ENCODE assay signal across 8 cellular contexts in genomic region chr14:73457050-73457934, GRCh38. TPM values are rescaled to one million over a fixed set of nuclear protein-coding genes. Genes with fewer than 3 reads are reported as not detected.
A peak's percentile ranks its signal among the peaks of the same experiment; 100 is the strongest.
DNase-seq lines count a peak whose midpoint lies in the region; ATAC-seq and TF ChIP-seq lines count a peak whose summit lies in the region.

No MANE protein-coding gene starts in this region.

- H3K27ac ChIP-seq in RWPE2 (ENCODE audit: poor library complexity, severe bottlenecking) (peak overlapping the region; percentile 66), spleen (peak overlapping the region; percentile 76 to 98 (median 93))

- 1 to 3% (median 1%) methylated on average over 25 of the region's 25 CpGs for WGBS in spleen, 5 donors

- intact Hi-C loops in MCF 10A (cut with micrococcal nuclease) (no loop called here), spleen (cut with DNase I; ENCODE audit: low total_unique reads) (no loop called here)

- H3K4me3 Mint-ChIP-seq in MCF 10A (ENCODE audit: unreplicated experiment), result peak overlapping the region; percentile 75

- no peaks in the 10 kb centered on the region for H3K27me3 Mint-ChIP-seq in MCF 10A (ENCODE audit: insufficient read depth, unreplicated experiment)

- H3K4me3 ChIP-seq in RWPE2 (ENCODE audit: severe bottlenecking), result peak overlapping the region; percentile 70
- peak overlapping the region; percentile 68 to 98 (median 94) for H3K4me3 ChIP-seq in spleen

- no TSS peak for BruUV-seq in MCF 10A (replicated peaks; lab: Mats Ljungman, UMichigan)

- H3K36me3 ChIP-seq in RWPE2 (ENCODE audit: low read depth) (no peaks in the 10 kb centered on the region), spleen (no peaks in the 10 kb centered on the region)

- peaks cover 31% of the 10 kb centered on the region for H3K4me1 Mint-ChIP-seq in MCF 10A (ENCODE audit: insufficient read depth, unreplicated experiment)

- H3K9me3 ChIP-seq in RWPE2 (ENCODE audit: severe bottlenecking) (no peaks in the 10 kb centered on the region), spleen (no peaks in the 10 kb centered on the region)

- TF ChIP-seq CTCF in RWPE2 (IDR thresholded peaks at IDR 0.05; ENCODE audit: poor library complexity, severe bottlenecking) (no peak), MCF 10A (IDR thresholded peaks at IDR 0.05; ENCODE audit: unreplicated experiment) (no peak), spleen (IDR thresholded peaks at IDR 0.05 in 8 of 11, conservative IDR thresholded peaks at IDR 0.05 in 3 of 11) (no peak)

- POLR2A ChIA-PET in MCF 10A (lab: Yijun Ruan, JAX), result interaction anchor here (0.8 to 2.7 kb wide), 16 partner anchors 8 to 399 kb away, joined by 3 to 11 read pairs (median 3); partner anchors contain the start of genes ACOT2, PSEN1, PTGR2 and RBM25

- H3K27me3 ChIP-seq in RWPE2 (ENCODE audit: insufficient read depth, poor library complexity, severe bottlenecking) (no peaks in the 10 kb centered on the region), spleen (replicated peaks in 1 of 7) (no peaks in the 10 kb centered on the region)

- TF ChIP-seq POLR2A in spleen (IDR thresholded peaks at IDR 0.05), result no peak

- H3K36me3 Mint-ChIP-seq in MCF 10A (ENCODE audit: insufficient read depth, unreplicated experiment), result peaks cover 4% of the 10 kb centered on the region

- no peaks in the 10 kb centered on the region for H3K9me3 Mint-ChIP-seq in MCF 10A (ENCODE audit: unreplicated experiment)

- ATAC-seq in RWPE2 (ENCODE audit: low read depth), result peak; percentile 32
- ATAC-seq in HG02610 (IDR thresholded peaks at IDR 0.05; ENCODE audit: unreplicated experiment), result no peak

- peak overlapping the region; percentile 98 for H3K27ac Mint-ChIP-seq in MCF 10A (ENCODE audit: low read depth, unreplicated experiment)

- H3K4me1 ChIP-seq in RWPE2 (ENCODE audit: insufficient read depth, poor library complexity, severe bottlenecking), result peaks cover 42% of the 10 kb centered on the region
- peaks cover 45 to 92% (median 76%) of the 10 kb centered on the region in 6 donors for H3K4me1 ChIP-seq in spleen

- peak; percentile 33 for DNase-seq in stimulated activated CD4-positive, alpha-beta T cell treated with anti-CD3 and anti-CD28 coated beads, Interleukin-15, amount 100 ng/mL, for 24 hours
- no peak for DNase-seq in stimulated activated CD4-positive, alpha-beta T cell treated with anti-CD3 and anti-CD28 coated beads, Interleukin-2, amount 100 ng/mL, for 48 hours
- DNase-seq in RWPE2 (ENCODE audit: low spot score), result peak; percentile 81
- DNase-seq in MCF 10A (ENCODE audit: unreplicated experiment), result peak; percentile 61
- DNase-seq in iris pigment epithelial cell (ENCODE audit: low read depth), result peak; percentile 35
- peak; percentile 88 for DNase-seq in spleen
- no peak for DNase-seq in NCI-H1092 treated with DMSO at 0.1 percent for 48 hours (lab: John Stamatoyannopoulos, UW)

- CTCF ChIA-PET in MCF 10A (lab: Yijun Ruan, JAX), result interaction anchor here (0.7 to 1.8 kb wide), 4 partner anchors 14 to 262 kb away, joined by 3 to 7 read pairs (median 3); no protein-coding TSS in a partner anchor

RNA-seq across cellular contexts. Expression of gene NUMB, which starts 1.1 kb away (rescaled TPM):
- total RNA-seq in MCF 10A (2022) (81.5 and 88.5 TPM in 2 replicates), spleen (100 to 1,000 TPM in 4 of 7 donors, 10 to 100 TPM in 3; 78.0 to 165 (median 103) TPM)
- 10 to 100 TPM; 19.8 to 30.7 (median 27.5) TPM for polyA plus RNA-seq in spleen

RNA-seq across cellular contexts. Expression of gene RIOX1, which starts 33.4 kb away (rescaled TPM):
- 12.3 and 12.4 TPM in 2 replicates for total RNA-seq in MCF 10A (2022)
- total RNA-seq in spleen, result 10 to 100 TPM; 11.6 to 19.2 (median 13.8) TPM
- 10 to 100 TPM in 1 of 3 donors, 1 to 10 TPM in 2; 6.4 to 10.0 (median 7.3) TPM for polyA plus RNA-seq in spleen

Comparison
In these comparisons a context has a peak if more than half of its experiments do, and no peak if none do; other contexts are left out.
1. DNase-seq: peak in stimulated activated CD4-positive, alpha-beta T cell treated with anti-CD3 and anti-CD28 coated beads, Interleukin-15, amount 100 ng/mL, for 24 hours (single experiment), RWPE2 (single experiment), MCF 10A (single experiment), iris pigment epithelial cell (single experiment) and spleen (single experiment); none in stimulated activated CD4-positive, alpha-beta T cell treated with anti-CD3 and anti-CD28 coated beads, Interleukin-2, amount 100 ng/mL, for 48 hours (0 of 2) and NCI-H1092 treated with DMSO at 0.1 percent for 48 hours (single experiment).